ENCODE assay signal across 6 cellular contexts in genomic region chr12:55818140-55818728, GRCh38. TPM values are rescaled to one million over a fixed set of nuclear protein-coding genes. Genes with fewer than 3 reads are reported as not detected.
DNase-seq lines count a peak whose midpoint lies in the region; ATAC-seq and TF ChIP-seq lines count a peak whose summit lies in the region.

No MANE protein-coding gene starts in this region.

- CTCF ChIA-PET in activated naive CD4-positive, alpha-beta T cell treated with anti-CD3 and anti-CD28 coated beads for 36 hours (lab: Charles Lee): interaction anchor here (1.3 to 2.8 kb wide), 8 partner anchors 11 to 310 kb away, joined by 3 to 13 read pairs (median 4); partner anchors contain the start of genes DNAJC14 and ESYT1

- H3K9me3 ChIP-seq in ES-I3 (ENCODE audit: control insufficient read depth, insufficient read depth, low read length): no peaks in the 10 kb centered on the region

- peaks cover 9% of the 10 kb centered on the region for H3K36me3 Mint-ChIP-seq in memory B cell
- H3K36me3 Mint-ChIP-seq in activated naive CD4-positive, alpha-beta T cell treated with anti-CD3 and anti-CD28 coated beads for 36 hours (ENCODE audit: low read depth): peaks cover 26% of the 10 kb centered on the region

- peaks cover 19% of the 10 kb centered on the region for H3K36me3 ChIP-seq in ES-I3 (ENCODE audit: insufficient read depth, low read length)

- H3K27ac Mint-ChIP-seq in memory B cell: no peak overlapping the region
- no peak overlapping the region for H3K27ac Mint-ChIP-seq in activated naive CD4-positive, alpha-beta T cell treated with anti-CD3 and anti-CD28 coated beads for 36 hours

- H3K4me3 Mint-ChIP-seq in memory B cell: no peak overlapping the region
- no peak overlapping the region for H3K4me3 Mint-ChIP-seq in activated naive CD4-positive, alpha-beta T cell treated with anti-CD3 and anti-CD28 coated beads for 36 hours

- intact Hi-C loops in activated naive CD4-positive, alpha-beta T cell treated with anti-CD3 and anti-CD28 coated beads for 36 hours (cut with micrococcal nuclease): loop anchor here (1.0 to 5.0 kb wide), 5 partner anchors 75 to 836 kb away; partner anchors contain the start of genes GDF11, PA2G4 and TESPA1

- H3K4me3 ChIP-seq in WI38 (ENCODE audit: low read depth, low read length): peak overlapping the region; percentile 83

- peaks cover 9% of the 10 kb centered on the region; the same call in 1 of the 2 replicates for H3K4me1 ChIP-seq in ES-I3 (ENCODE audit: insufficient read depth, low read length)

- H3K9ac ChIP-seq in ES-I3 (ENCODE audit: low read depth, low read length): peak overlapping the region; percentile 59

- ATAC-seq in HG02798 (IDR thresholded peaks at IDR 0.05; ENCODE audit: poor library complexity, unreplicated experiment): peak; percentile 27
- peak; percentile 39 for ATAC-seq in memory B cell (ENCODE audit: low read depth)

- no peak for TF ChIP-seq CTCF in WI38 (IDR thresholded peaks at IDR 0.05; ENCODE audit: low read depth, low read length)

- no peaks in the 10 kb centered on the region for H3K9me3 Mint-ChIP-seq in memory B cell
- H3K9me3 Mint-ChIP-seq in activated naive CD4-positive, alpha-beta T cell treated with anti-CD3 and anti-CD28 coated beads for 36 hours: no peaks in the 10 kb centered on the region

- peaks cover 12% of the 10 kb centered on the region for H3K4me1 Mint-ChIP-seq in memory B cell
- peaks cover 42% of the 10 kb centered on the region for H3K4me1 Mint-ChIP-seq in activated naive CD4-positive, alpha-beta T cell treated with anti-CD3 and anti-CD28 coated beads for 36 hours (ENCODE audit: low read depth)

- DNase-seq in memory B cell (ENCODE audit: low spot score in 2 of 2) (no peak), dermis blood vessel endothelial cell (no peak)
- no peak for DNase-seq in activated naive CD4-positive, alpha-beta T cell treated with anti-CD3 and anti-CD28 coated beads for 36 hours

- H3K27me3 Mint-ChIP-seq in memory B cell: no peaks in the 10 kb centered on the region
- no peaks in the 10 kb centered on the region for H3K27me3 Mint-ChIP-seq in activated naive CD4-positive, alpha-beta T cell treated with anti-CD3 and anti-CD28 coated beads for 36 hours (ENCODE audit: low read depth)

RNA-seq across cellular contexts. Expression of gene ORMDL2, which starts 0.4 kb away (rescaled TPM):
- 35.3 and 38.6 TPM in 2 replicates for total RNA-seq in dermis blood vessel endothelial cell
- 10 to 100 TPM; 23.8 to 26.4 TPM for total RNA-seq in activated naive CD4-positive, alpha-beta T cell treated with anti-CD3 and anti-CD28 coated beads for 36 hours

RNA-seq across cellular contexts. Expression of gene SARNP, which starts 0.7 kb away (rescaled TPM):
- total RNA-seq in dermis blood vessel endothelial cell: 93.8 and 113 TPM in 2 replicates
- total RNA-seq in activated naive CD4-positive, alpha-beta T cell treated with anti-CD3 and anti-CD28 coated beads for 36 hours: 100 to 1,000 TPM; 100 to 101 TPM

RNA-seq across cellular contexts. Expression of gene DNAJC14, which starts 11.2 kb away (rescaled TPM):
- total RNA-seq in dermis blood vessel endothelial cell: 63.2 and 65.9 TPM in 2 replicates
- 10 to 100 TPM; 19.7 to 21.9 TPM for total RNA-seq in activated naive CD4-positive, alpha-beta T cell treated with anti-CD3 and anti-CD28 coated beads for 36 hours

RNA-seq across cellular contexts. Expression of gene MMP19, which starts 24.5 kb away (rescaled TPM):
- 0.68 and 1.1 TPM in 2 replicates for total RNA-seq in dermis blood vessel endothelial cell
- under 1 TPM in 1 of 2 experiments, not detected in 1; 0.10 TPM for total RNA-seq in activated naive CD4-positive, alpha-beta T cell treated with anti-CD3 and anti-CD28 coated beads for 36 hours
